In the genomic region with DNA sequence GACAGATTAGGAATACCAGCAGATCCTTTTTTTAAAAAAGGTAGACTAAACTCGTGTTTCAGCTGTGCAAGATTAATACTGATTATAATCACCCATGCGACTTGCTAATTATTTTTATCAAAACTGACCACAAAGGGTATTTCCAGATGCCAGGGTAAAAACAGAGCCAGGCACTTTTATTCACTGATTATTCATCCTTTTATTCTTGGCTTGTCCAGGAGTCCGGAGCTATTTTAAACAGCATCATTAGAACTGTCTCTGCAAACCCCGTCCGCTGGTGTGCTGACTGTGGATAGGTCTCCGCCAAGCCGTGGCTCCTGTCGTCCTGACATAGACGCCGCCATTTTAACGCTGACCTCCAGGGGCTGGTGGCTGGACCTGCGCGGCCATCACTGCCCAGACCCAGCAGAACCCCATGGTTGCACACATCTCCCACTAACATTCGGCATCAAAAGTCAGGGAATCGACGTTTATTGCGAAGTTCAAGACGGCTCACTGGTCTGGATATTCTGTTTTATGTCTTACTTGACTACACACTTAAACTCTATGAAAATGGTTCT, we compare ENCODE assay signal across 16 cellular contexts.
DNase-seq lines count a peak whose midpoint lies in the region; ATAC-seq, FAIRE-seq and TF ChIP-seq lines count a peak whose summit lies in the region.
"Had no signal": no experiment of that assay in that cellular context is flagged by ENCODE, and none has a peak within 500 bp of the region (broad histone marks: within the 10 kb centered on the region; RNA-seq: fewer than 3 reads in every experiment).

No MANE protein-coding gene starts in this region.

- intact Hi-C loops in kidney (cut with DNase I) (loop anchor here (10.0 kb wide), 1 partner anchor 514 kb away; no protein-coding TSS in a partner anchor), posterior vena cava (cut with DNase I) (loop anchor here (10.0 kb wide), 2 partner anchors 274 to 454 kb away; no protein-coding TSS in a partner anchor)

- H3K4me3 ChIP-seq in kidney (ENCODE audit: low read length in 2 of 2) (no peak overlapping the region), osteoblast (ENCODE audit: insufficient read depth, low read length) (no peak overlapping the region)
- H3K4me3 ChIP-seq: BLaER1 treated with 17β-estradiol and CSF1 and Interleukin-3, amounts not matched to agents 10 nM and 100 nM; GM12878; HAP-1 had no signal

- H3K4me3 Mint-ChIP-seq in HFFc6 = no peak overlapping the region
- H3K4me3 Mint-ChIP-seq: B cell; CD8-positive, alpha-beta T cell had no signal

- no peak overlapping the region for H3K4me2 ChIP-seq in osteoblast (ENCODE audit: insufficient read depth, low read length)
- H3K4me2 ChIP-seq: BLaER1 treated with 17β-estradiol and CSF1 and Interleukin-3, amounts not matched to agents 10 nM and 100 nM had no signal

- H3K9ac ChIP-seq in kidney (ENCODE audit: low read length in 2 of 2) = no peak overlapping the region
- H3K9ac ChIP-seq: BLaER1 treated with 17β-estradiol and CSF1 and Interleukin-3, amounts not matched to agents 10 nM and 100 nM had no signal

- peaks cover 38% of the 10 kb centered on the region for H3K27me3 Mint-ChIP-seq in HFFc6 (ENCODE audit: insufficient read depth)

- H4K20me1 ChIP-seq in osteoblast (ENCODE audit: insufficient read depth, low read length) = no peaks in the 10 kb centered on the region

- no peak for ATAC-seq in HG03520 (IDR thresholded peaks at IDR 0.05; ENCODE audit: unreplicated experiment)
- ATAC-seq: CD8-positive, alpha-beta T cell; GM12878 had no signal

- DNase-seq in HFFc6 (no peak), kidney (peak; percentile 21), osteoblast (ENCODE audit: insufficient read length, low spot score, missing footprints) (peak; percentile 76), EL (no peak), posterior vena cava (ENCODE audit: low spot score) (no peak)
- DNase-seq in activated naive CD4-positive, alpha-beta T cell (lab: John Stamatoyannopoulos, UW) = no peak
- DNase-seq: Calu3; CD8-positive, alpha-beta T cell; DMS79 treated with DMSO at 0.1 percent for 48 hours had no signal

- peaks cover 0 to 4% of the 10 kb centered on the region in 2 donors for H3K4me1 ChIP-seq in kidney (ENCODE audit: control insufficient read depth in 1 of 2, insufficient read depth in 1 of 2, low read depth in 1 of 2, low read length in 2 of 2)
- no peaks in the 10 kb centered on the region for H3K4me1 ChIP-seq in osteoblast (ENCODE audit: insufficient read depth, low read length)
- H3K4me1 ChIP-seq: HAP-1 had no signal

- no peak overlapping the region for H3K27ac ChIP-seq in kidney (ENCODE audit: low read depth in 2 of 2, low read length in 2 of 2)
- no peak overlapping the region for H3K27ac ChIP-seq in osteoblast (ENCODE audit: low read depth, low read length)
- H3K27ac ChIP-seq: BLaER1 treated with 17β-estradiol and CSF1 and Interleukin-3, amounts not matched to agents 10 nM and 100 nM; HL-60 had no signal

- H3K36me3 Mint-ChIP-seq in HFFc6 (ENCODE audit: low read depth) = no peaks in the 10 kb centered on the region
- H3K36me3 Mint-ChIP-seq: CD8-positive, alpha-beta T cell had no signal

- H3K9me3 ChIP-seq in kidney (ENCODE audit: control insufficient read depth in 1 of 2, low read length in 2 of 2) (no peaks in the 10 kb centered on the region), osteoblast (ENCODE audit: low read depth, low read length) (no peaks in the 10 kb centered on the region)
- H3K9me3 ChIP-seq: BLaER1 treated with 17β-estradiol and CSF1 and Interleukin-3, amounts not matched to agents 10 nM and 100 nM; HAP-1 had no signal

- no peak overlapping the region for H2AFZ ChIP-seq in osteoblast (ENCODE audit: low read length)

- TF ChIP-seq CTCF in HFFc6 (IDR thresholded peaks at IDR 0.05) = 0 out of 2 replicates have a peak, but pooled peaks have one; percentile 7
- TF ChIP-seq CTCF in kidney (IDR thresholded peaks at IDR 0.05; ENCODE audit: borderline replicate concordance, extremely low read depth, insufficient read depth) = no peak
- no peak for TF ChIP-seq CTCF in osteoblast (IDR thresholded peaks at IDR 0.05; ENCODE audit: extremely low read depth, low read depth, low read length)

- H3K9me3 Mint-ChIP-seq in HFFc6 = no peaks in the 10 kb centered on the region
- H3K9me3 Mint-ChIP-seq: CD8-positive, alpha-beta T cell had no signal

- no peak overlapping the region for H3K27ac Mint-ChIP-seq in HFFc6
- H3K27ac Mint-ChIP-seq: B cell; CD8-positive, alpha-beta T cell had no signal

- no peaks in the 10 kb centered on the region for H3K36me3 ChIP-seq in kidney (ENCODE audit: control insufficient read depth in 1 of 2, insufficient read depth in 2 of 2, low read length in 2 of 2)
- no peaks in the 10 kb centered on the region for H3K36me3 ChIP-seq in osteoblast (ENCODE audit: insufficient read depth, low read length)
- H3K36me3 ChIP-seq: BLaER1 treated with 17β-estradiol and CSF1 and Interleukin-3, amounts not matched to agents 10 nM and 100 nM; HAP-1 had no signal

- no peaks in the 10 kb centered on the region for H3K79me2 ChIP-seq in osteoblast (ENCODE audit: insufficient read depth, low read length)

- no peak for FAIRE-seq in kidney (lab: Jason Lieb, UNC)
- FAIRE-seq: GM12878, H1 had no signal

- no peaks in the 10 kb centered on the region for H3K4me1 Mint-ChIP-seq in HFFc6 (ENCODE audit: low read depth)

- H3K27me3 ChIP-seq in osteoblast (ENCODE audit: insufficient read depth, low read length) = peaks cover 15% of the 10 kb centered on the region
- H3K27me3 ChIP-seq: BLaER1 treated with 17β-estradiol and CSF1 and Interleukin-3, amounts not matched to agents 10 nM and 100 nM had no signal

Comparison
In these comparisons a context has a peak if more than half of its experiments do, and no peak if none do; other contexts are left out.
1. DNase-seq: peak in kidney (single experiment) and osteoblast (single experiment); none in HFFc6 (single experiment), EL (single experiment), activated naive CD4-positive, alpha-beta T cell (0 of 4) and posterior vena cava (single experiment).